ENCODE assay signal across 1 cellular context in the genomic region with DNA sequence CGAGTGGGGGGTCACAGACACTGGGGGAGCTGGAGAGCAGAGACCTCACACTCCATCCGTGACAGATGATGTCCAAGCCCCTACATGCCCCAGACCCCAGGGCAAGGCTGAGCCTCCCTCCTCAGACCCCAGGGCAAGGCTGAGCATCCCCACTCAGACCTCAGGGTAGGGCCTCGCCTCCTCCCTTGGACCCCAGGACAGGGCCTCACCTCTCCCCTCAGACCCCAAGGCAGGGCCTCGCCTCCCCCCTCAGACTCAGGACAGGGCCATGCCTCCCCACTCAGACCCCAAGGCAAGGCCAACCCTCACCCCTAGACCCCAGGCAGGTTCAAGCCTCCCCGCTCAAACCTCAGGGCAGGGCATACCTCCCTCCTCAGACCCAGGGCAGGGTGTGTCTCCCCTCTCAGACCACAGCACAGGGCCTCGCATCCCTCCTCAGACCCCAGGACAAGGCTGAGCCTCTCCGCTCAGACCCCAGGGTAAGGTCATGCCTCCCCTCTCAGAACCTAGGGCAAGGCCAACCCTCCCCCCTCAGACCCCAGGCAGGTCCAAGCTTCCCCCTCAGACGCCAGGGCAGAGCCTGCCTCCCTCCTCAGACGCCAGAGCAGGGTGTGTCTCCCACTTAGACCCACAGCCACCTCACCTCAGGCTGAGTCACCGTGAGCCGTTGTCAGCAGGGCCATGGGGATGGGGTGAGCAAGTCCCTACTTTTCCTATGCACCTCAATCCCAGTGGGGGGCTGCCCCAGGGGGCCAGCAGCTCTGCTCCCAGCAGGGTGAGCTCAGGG.
TF ChIP-seq lines count a peak whose summit lies in the region.

No MANE protein-coding gene starts in this region.

TF ChIP-seq in GM12878, 131 proteins besides CTCF, POLR2A, EP300 and RAD21:
- TF ChIP-seq HDGF (IDR thresholded peaks at IDR 0.05) (peak; percentile 76; the same call in 1 of the 2 replicates), STAT1 (conservative IDR thresholded peaks at IDR 0.05) (no peak)
